In the genomic region with DNA sequence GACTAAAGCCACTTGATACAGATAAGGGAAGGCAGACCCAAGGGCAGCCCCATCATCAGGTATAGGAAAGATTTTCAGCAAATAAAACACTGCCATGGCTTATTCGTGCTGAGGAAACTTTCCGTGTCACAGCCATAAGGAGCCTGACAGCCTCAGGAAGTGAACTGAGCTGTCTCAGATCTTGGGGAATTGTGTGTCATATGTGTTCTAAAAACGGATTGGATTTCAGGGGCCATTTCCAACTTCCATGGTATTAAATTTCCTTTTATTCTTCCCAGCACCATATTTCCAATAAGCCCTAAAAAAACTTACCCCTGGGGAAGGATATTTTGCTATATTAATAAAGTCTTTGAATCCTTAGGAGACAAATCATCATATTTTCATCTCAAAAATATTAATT, we compare ENCODE assay signal across 30 cellular contexts.
"Had no signal": no experiment of that assay in that cellular context is flagged by ENCODE, and none has a peak within 500 bp of the region (broad histone marks: within the 10 kb centered on the region; RNA-seq: fewer than 3 reads in every experiment).

No MANE protein-coding gene starts in this region.

- H3K27ac ChIP-seq: gastroesophageal sphincter, hepatocyte, left ventricle myocardium inferior, spleen, thoracic aorta, uterus, WERI-Rb-1 had no signal

- H3K4me2 ChIP-seq: hepatocyte had no signal

- H3K36me3 ChIP-seq: breast epithelium, gastroesophageal sphincter, left ventricle myocardium inferior, right atrium auricular region, spleen, thoracic aorta, uterus had no signal

- H2AFZ ChIP-seq: hepatocyte had no signal

- H3K27me3 Mint-ChIP-seq: naive B cell, type B pancreatic cell had no signal

- H3K36me3 Mint-ChIP-seq: activated naive CD4-positive, alpha-beta T cell treated with anti-CD3 and anti-CD28 coated beads, Interleukin-2, amount 10 ng/mL, durations not matched to agents 7 days and 5 days; activated naive CD8-positive, alpha-beta T cell treated with anti-CD3 and anti-CD28 coated beads, Interleukin-2, amount 10 ng/mL, durations not matched to agents 7 days and 5 days; naive B cell had no signal

- ATAC-seq: activated CD4-positive, CD25-positive, alpha-beta regulatory T cell treated with anti-CD3 and anti-CD28 coated beads, Interleukin-2, amount 50 U/mL, for 24 hours; gastroesophageal sphincter had no signal

- H3K4me3 ChIP-seq: breast epithelium, dorsolateral prefrontal cortex, gastroesophageal sphincter, hepatocyte, left ventricle myocardium inferior, lung, right atrium auricular region, spleen, thoracic aorta, uterus had no signal

- H3K27me3 ChIP-seq: breast epithelium, dorsolateral prefrontal cortex, gastroesophageal sphincter, hepatocyte, right atrium auricular region, spleen, uterus had no signal

- H3K9me3 Mint-ChIP-seq: activated naive CD4-positive, alpha-beta T cell treated with anti-CD3 and anti-CD28 coated beads, Interleukin-2, amount 10 ng/mL, durations not matched to agents 7 days and 5 days; activated naive CD8-positive, alpha-beta T cell treated with anti-CD3 and anti-CD28 coated beads, Interleukin-2, amount 10 ng/mL, durations not matched to agents 7 days and 5 days; activated T-cell treated with anti-CD3 and anti-CD28 coated beads, Interleukin-2, amount 50 U/mL, for 24 hours; central memory CD8-positive, alpha-beta T cell; naive B cell; T-helper 1 cell treated with Interleukin-12 subunit alpha and Interleukin-12 subunit beta and Interleukin-4 antibody, amounts not matched to agents 30 μg/mL and 1 μg/mL, for 36 hours had no signal

- H3K9me3 ChIP-seq: breast epithelium, gastroesophageal sphincter, left ventricle myocardium inferior, right atrium auricular region, spleen, thoracic aorta, uterus had no signal

- H3K4me1 ChIP-seq: breast epithelium, uterus had no signal

- H3K4me1 Mint-ChIP-seq: neural crest cell had no signal

- H3K4me3 Mint-ChIP-seq: activated naive CD4-positive, alpha-beta T cell treated with anti-CD3 and anti-CD28 coated beads, Interleukin-2, amount 10 ng/mL, durations not matched to agents 7 days and 5 days; activated naive CD8-positive, alpha-beta T cell treated with anti-CD3 and anti-CD28 coated beads, Interleukin-2, amount 10 ng/mL, durations not matched to agents 7 days and 5 days; activated T-cell treated with anti-CD3 and anti-CD28 coated beads, Interleukin-2, amount 50 U/mL, for 24 hours; central memory CD8-positive, alpha-beta T cell; naive B cell; neural crest cell; T-helper 1 cell treated with Interleukin-12 subunit alpha and Interleukin-12 subunit beta and Interleukin-4 antibody, amounts not matched to agents 30 μg/mL and 1 μg/mL, for 36 hours; type B pancreatic cell had no signal

- DNase-seq: activated CD4-positive, alpha-beta T cell treated with anti-CD3 and anti-CD28 coated beads for 48 hours; activated CD4-positive, alpha-beta T cell treated with anti-CD3 and anti-CD28 coated beads, Interleukin-2, amount 50 U/mL, for 48 hours; activated CD8-positive, alpha-beta memory T cell treated with anti-CD3 and anti-CD28 coated beads for 24 hours; activated CD8-positive, alpha-beta memory T cell treated with anti-CD3 and anti-CD28 coated beads, Interleukin-2, amount 50 U/mL, for 4 hours; activated gamma-delta T cell; activated naive CD4-positive, alpha-beta T cell treated with anti-CD3 and anti-CD28 coated beads, Interleukin-2, amount 10 ng/mL, durations not matched to agents 7 days and 5 days; activated naive CD8-positive, alpha-beta T cell treated with anti-CD3 and anti-CD28 coated beads, Interleukin-2, amount 10 ng/mL, durations not matched to agents 7 days and 5 days; activated T-cell treated with anti-CD3 and anti-CD28 coated beads, Interleukin-2, amount 50 U/mL, for 24 hours; dorsolateral prefrontal cortex; effector memory CD4-positive, alpha-beta T cell; erythroblast; left ventricle myocardium inferior; naive B cell; nucleus accumbens; spleen; stimulated activated naive CD4-positive, alpha-beta T cell treated with Interleukin-2 at 50 U/mL for 16 hours; T-helper 9 cell; uterus; WERI-Rb-1 had no signal

- H3K27ac Mint-ChIP-seq: activated naive CD4-positive, alpha-beta T cell treated with anti-CD3 and anti-CD28 coated beads, Interleukin-2, amount 10 ng/mL, durations not matched to agents 7 days and 5 days; activated naive CD8-positive, alpha-beta T cell treated with anti-CD3 and anti-CD28 coated beads, Interleukin-2, amount 10 ng/mL, durations not matched to agents 7 days and 5 days; activated T-cell treated with anti-CD3 and anti-CD28 coated beads, Interleukin-2, amount 50 U/mL, for 24 hours; T-helper 1 cell treated with Interleukin-12 subunit alpha and Interleukin-12 subunit beta and Interleukin-4 antibody, amounts not matched to agents 30 μg/mL and 1 μg/mL, for 36 hours; type B pancreatic cell had no signal
